Comparison of ENCODE assay signal across 14 cellular contexts in the genomic region with DNA sequence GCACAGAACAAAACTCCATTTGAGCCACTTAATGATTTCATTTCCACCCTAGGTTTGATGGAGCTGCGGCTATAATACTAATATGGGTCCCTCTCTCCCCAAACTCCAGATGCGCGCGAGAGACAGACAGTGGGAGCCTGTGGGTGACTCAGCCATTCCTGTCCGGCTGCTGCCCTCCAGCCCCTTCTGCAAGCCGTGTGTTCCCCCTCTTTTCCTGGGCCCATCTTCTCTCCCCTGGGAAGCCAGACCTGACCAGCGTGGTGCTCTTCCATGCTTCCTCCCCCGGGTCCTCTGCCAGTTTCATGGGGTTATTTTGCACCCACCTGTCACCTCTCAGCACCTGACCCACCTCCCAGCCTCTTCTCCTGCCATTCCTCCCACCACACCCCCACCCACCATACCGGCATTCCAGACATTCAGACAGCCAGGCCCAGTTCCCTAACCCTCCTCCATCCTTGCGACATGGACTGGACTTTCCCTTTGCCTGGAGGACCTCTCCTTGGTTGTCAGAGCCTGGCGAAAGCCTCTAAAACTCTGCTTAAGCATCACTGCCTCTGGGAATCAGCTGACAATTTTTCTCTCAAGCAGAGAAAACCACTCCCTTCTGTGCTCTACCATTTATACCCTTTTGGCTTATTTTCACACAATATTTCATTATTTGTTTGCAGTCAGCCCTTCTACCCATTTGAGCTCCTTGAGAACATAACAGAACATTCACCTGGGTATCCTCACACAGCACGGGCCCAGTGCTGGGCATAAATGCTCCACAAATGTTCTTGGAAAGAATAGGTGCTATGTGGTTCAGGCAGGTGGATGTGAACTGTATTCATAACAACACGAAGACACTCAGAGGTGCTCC. TPM values are rescaled to one million over a fixed set of nuclear protein-coding genes. Genes with fewer than 3 reads are reported as not detected.
A peak's percentile ranks its signal among the peaks of the same experiment; 100 is the strongest.
DNase-seq lines count a peak whose midpoint lies in the region; ATAC-seq and TF ChIP-seq lines count a peak whose summit lies in the region.
"Had no signal": no experiment of that assay in that cellular context is flagged by ENCODE, and none has a peak within 500 bp of the region (broad histone marks: within the 10 kb centered on the region; RNA-seq: fewer than 3 reads in every experiment).

No MANE protein-coding gene starts in this region.

- H4K20me1 ChIP-seq in PC-9 (ENCODE audit: insufficient read depth) = no peaks in the 10 kb centered on the region

- POLR2A ChIA-PET in PC-9 (lab: Charles Lee; ENCODE audit: unreplicated experiment) = no interaction called here

- H3K4me1 ChIP-seq in PC-9 (replicated peaks; ENCODE audit: insufficient read depth) (no peaks in the 10 kb centered on the region), tibial artery (peaks cover 0 to 8% (median 0%) of the 10 kb centered on the region in 4 donors)
- H3K4me1 ChIP-seq: esophagus squamous epithelium had no signal

- ATAC-seq in Right ventricle myocardium superior (ENCODE audit: poor library complexity) (no peak), HG02798 (IDR thresholded peaks at IDR 0.05; ENCODE audit: poor library complexity, unreplicated experiment) (peak; percentile 24), HG03565 (IDR thresholded peaks at IDR 0.05; ENCODE audit: unreplicated experiment) (peak; percentile 16), left cardiac atrium (no peak)
- ATAC-seq in stimulated activated effector memory CD8-positive, alpha-beta T cell treated with anti-CD3 and anti-CD28 coated beads, Interleukin-12 subunit alpha, Interleukin-12 subunit beta, amount 100 ng/mL, for 72 hours = no peak

- H3K36me3 ChIP-seq in PC-9 (ENCODE audit: low read depth) (no peaks in the 10 kb centered on the region), tibial artery (no peaks in the 10 kb centered on the region)
- H3K36me3 ChIP-seq: esophagus squamous epithelium had no signal

- H3K27ac Mint-ChIP-seq in stimulated activated effector memory CD8-positive, alpha-beta T cell treated with anti-CD3 and anti-CD28 coated beads, Interleukin-12 subunit alpha, Interleukin-12 subunit beta, amount 100 ng/mL, for 72 hours = peak overlapping the region; percentile 3
- H3K27ac Mint-ChIP-seq: immature natural killer cell; nephron progenitor cell; stimulated activated memory B cell treated with anti-CD40 and anti-IgM and Interleukin-4, amounts not matched to agents 10 μg/mL and 1 μg/mL and 100 μg/mL, for 72 hours had no signal

- no peaks in the 10 kb centered on the region for H3K9me3 ChIP-seq in PC-9 (ENCODE audit: insufficient read depth, low read depth)
- no peaks in the 10 kb centered on the region for H3K9me3 ChIP-seq in tibial artery

- H2AFZ ChIP-seq in PC-9 = no peak overlapping the region

- H3K9me2 ChIP-seq in PC-9 (ENCODE audit: insufficient read depth) = no peaks in the 10 kb centered on the region

- TF ChIP-seq CTCF in PC-9 (conservative IDR thresholded peaks at IDR 0.05) (no peak), tibial artery (IDR thresholded peaks at IDR 0.05) (no peak)

- H3K27ac ChIP-seq in PC-9 (no peak overlapping the region), tibial artery (no peak overlapping the region)
- H3K27ac ChIP-seq: esophagus squamous epithelium had no signal

- H3K4me1 Mint-ChIP-seq in stimulated activated effector memory CD8-positive, alpha-beta T cell treated with anti-CD3 and anti-CD28 coated beads, Interleukin-12 subunit alpha, Interleukin-12 subunit beta, amount 100 ng/mL, for 72 hours = peaks cover 17% of the 10 kb centered on the region
- H3K4me1 Mint-ChIP-seq: stimulated activated memory B cell treated with anti-CD40 and anti-IgM and Interleukin-4, amounts not matched to agents 10 μg/mL and 1 μg/mL and 100 μg/mL, for 72 hours had no signal

- intact Hi-C loops in cardiac septum (cut with DNase I) = loop anchor here (2.0 kb wide), 1 partner anchor 756 kb away; no protein-coding TSS in a partner anchor
- intact Hi-C loops in Right ventricle myocardium superior (cut with DNase I) = loop anchor here (2.0 kb wide), 1 partner anchor 756 kb away; no protein-coding TSS in a partner anchor
- intact Hi-C loops in left cardiac atrium (cut with DNase I) = loop anchor here (5.0 to 10.0 kb wide), 3 partner anchors 700 to 752 kb away; no protein-coding TSS in a partner anchor
- intact Hi-C loops in PC-9 (cut with micrococcal nuclease; ENCODE audit: unreplicated experiment) = loop anchor here (1.0 kb wide), 1 partner anchor 756 kb away; no protein-coding TSS in a partner anchor
- intact Hi-C loops in tibial artery (cut with DNase I; ENCODE audit: low total_unique reads) = loop anchor here (10.0 kb wide), 1 partner anchor 700 kb away; no protein-coding TSS in a partner anchor

- no peaks in the 10 kb centered on the region for H3F3A ChIP-seq in PC-9 (ENCODE audit: insufficient read depth, low read depth)

- no peaks in the 10 kb centered on the region for H3K79me2 ChIP-seq in PC-9 (ENCODE audit: low read depth)

- H3K4me2 ChIP-seq in PC-9 = no peak overlapping the region

- DNase-seq in cardiac septum (ENCODE audit: low spot score) (peak; percentile 57), Right ventricle myocardium superior (no peak), left cardiac atrium (no peak), PC-9 (no peak), tibial artery (no peak)
- peak in 1 of 2 donors; percentile 38 for DNase-seq in stimulated activated effector memory CD8-positive, alpha-beta T cell treated with anti-CD3 and anti-CD28 coated beads, Interleukin-12 subunit alpha, Interleukin-12 subunit beta, amount 100 ng/mL, for 72 hours (ENCODE audit: low spot score in 2 of 2)
- DNase-seq: esophagus squamous epithelium had no signal

- no peak overlapping the region for H3K4me3 Mint-ChIP-seq in stimulated activated effector memory CD8-positive, alpha-beta T cell treated with anti-CD3 and anti-CD28 coated beads, Interleukin-12 subunit alpha, Interleukin-12 subunit beta, amount 100 ng/mL, for 72 hours
- H3K4me3 Mint-ChIP-seq: nephron progenitor cell; stimulated activated memory B cell treated with anti-CD40 and anti-IgM and Interleukin-4, amounts not matched to agents 10 μg/mL and 1 μg/mL and 100 μg/mL, for 72 hours had no signal

- H3K36me3 Mint-ChIP-seq in stimulated activated effector memory CD8-positive, alpha-beta T cell treated with anti-CD3 and anti-CD28 coated beads, Interleukin-12 subunit alpha, Interleukin-12 subunit beta, amount 100 ng/mL, for 72 hours = peaks cover 21% of the 10 kb centered on the region
- H3K36me3 Mint-ChIP-seq: immature natural killer cell; stimulated activated memory B cell treated with anti-CD40 and anti-IgM and Interleukin-4, amounts not matched to agents 10 μg/mL and 1 μg/mL and 100 μg/mL, for 72 hours had no signal

- CTCF ChIA-PET in PC-9 (lab: Charles Lee) = interaction anchor here (0.9 to 1.2 kb wide), 2 partner anchors 700 to 756 kb away, joined by 3 to 4 read pairs; no protein-coding TSS in a partner anchor

- no TSS peak for BruUV-seq in PC-9 (replicated peaks; lab: Mats Ljungman, UMichigan)

- H3K9me3 Mint-ChIP-seq in stimulated activated effector memory CD8-positive, alpha-beta T cell treated with anti-CD3 and anti-CD28 coated beads, Interleukin-12 subunit alpha, Interleukin-12 subunit beta, amount 100 ng/mL, for 72 hours = no peaks in the 10 kb centered on the region

- no peaks in the 10 kb centered on the region for H3K27me3 ChIP-seq in PC-9 (ENCODE audit: insufficient read depth, low read depth)
- peaks cover 0 to 9% of the 10 kb centered on the region in 2 donors for H3K27me3 ChIP-seq in tibial artery

- H3K4me3 ChIP-seq in PC-9 (no peak overlapping the region), tibial artery (no peak overlapping the region)
- H3K4me3 ChIP-seq: esophagus squamous epithelium had no signal

RNA-seq across cellular contexts. Expression of gene SPATA19, which starts 10.7 kb away (rescaled TPM):
- total RNA-seq in cardiac septum (not detected), Right ventricle myocardium superior (not detected), left cardiac atrium (not detected), PC-9 (2021) (not detected in 2 replicates)
- total RNA-seq: bronchial epithelial cell, esophagus squamous epithelium, HT1080 had no signal

Comparison
In these comparisons a context has a peak if more than half of its experiments do, and no peak if none do; other contexts are left out.
1. ATAC-seq: peak in HG02798 (single experiment) and HG03565 (single experiment); none in Right ventricle myocardium superior (single experiment), stimulated activated effector memory CD8-positive, alpha-beta T cell treated with anti-CD3 and anti-CD28 coated beads, Interleukin-12 subunit alpha, Interleukin-12 subunit beta, amount 100 ng/mL, for 72 hours (single experiment) and left cardiac atrium (0 of 2).